Comparison of ENCODE assay signal across 8 cellular contexts in the genomic region with DNA sequence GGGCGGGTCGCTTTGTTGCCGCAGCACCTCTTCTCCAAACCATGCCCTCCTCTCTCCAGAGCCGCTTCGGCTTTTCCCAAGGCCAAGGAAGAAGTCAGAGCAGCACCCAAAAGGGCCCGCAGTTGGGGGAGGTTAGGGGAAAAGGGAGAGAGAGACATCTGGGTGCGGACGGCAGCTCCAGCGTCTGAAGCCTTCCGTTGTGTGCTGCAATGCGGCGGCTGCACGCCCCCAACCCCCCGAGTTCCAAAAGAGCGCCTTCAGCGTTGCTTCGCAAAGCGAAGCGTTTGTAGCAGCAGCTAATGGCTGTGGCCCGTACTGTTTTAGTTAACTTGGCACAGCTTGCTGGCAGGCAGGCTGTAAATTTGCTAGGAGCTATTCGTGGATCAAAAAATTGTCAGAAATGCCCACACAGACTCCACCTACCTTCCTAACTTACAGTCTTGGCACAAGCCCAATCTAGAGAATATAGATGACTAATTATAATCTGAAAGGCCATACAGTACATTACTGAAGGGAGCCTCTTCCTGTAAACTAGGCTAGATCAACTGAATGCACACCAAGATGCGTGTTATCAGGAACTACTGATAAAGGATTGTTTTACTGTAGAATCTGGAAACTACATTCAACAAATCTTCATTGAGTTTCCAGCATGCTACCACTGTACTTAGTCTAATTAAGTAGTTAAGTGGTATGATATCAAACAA. TPM values are rescaled to one million over a fixed set of nuclear protein-coding genes. Genes with fewer than 3 reads are reported as not detected.
DNase-seq lines count a peak whose midpoint lies in the region; ATAC-seq, FAIRE-seq and TF ChIP-seq lines count a peak whose summit lies in the region.

No MANE protein-coding gene starts in this region.

- peak; percentile 55 for DNase-seq in GF-D8 (lab: John Stamatoyannopoulos, UW)
- DNase-seq in NCI-H82 treated with DMSO at 0.1 percent for 48 hours (lab: John Stamatoyannopoulos, UW; ENCODE audit: unreplicated experiment): peak; percentile 61
- peak; percentile 27 for DNase-seq in activated CD8-positive, alpha-beta memory T cell treated with anti-CD3 and anti-CD28 coated beads, Interleukin-2, amount 50 U/mL, for 4 hours
- DNase-seq in endothelial cell of umbilical vein (ENCODE audit: low read depth, low spot score): peak; percentile 91
- DNase-seq in midbrain (lab: John Stamatoyannopoulos, UW): peak; percentile 63
- DNase-seq in stimulated activated CD8-positive, alpha-beta memory T cell treated with anti-CD3 and anti-CD28 coated beads, Interleukin-2, amount 100 ng/mL, for 48 hours (ENCODE audit: low read depth in 2 of 2): peak; percentile 32 to 36
- no peak for DNase-seq in frontal cortex (ENCODE audit: low spot score in 2 of 2)

- H4K20me1 ChIP-seq in endothelial cell of umbilical vein (replicated peaks; ENCODE audit: control insufficient read depth, extremely low read depth, insufficient read depth, low read length): peaks cover 5% of the 10 kb centered on the region

- H3K27ac ChIP-seq in endothelial cell of umbilical vein (ENCODE audit: insufficient read depth, low read depth, low read length): peak overlapping the region; percentile 99

- TSS peak; percentile 46 for BruUV-seq in endothelial cell of umbilical vein (replicated peaks; lab: Mats Ljungman, UMichigan)

- dilution Hi-C loops in endothelial cell of umbilical vein (cut with MboI; ENCODE audit: extremely low pct_ligation_motif_present, low sequenced_read_pairs): no loop called here

- POLR2A ChIA-PET in endothelial cell of umbilical vein (lab: Charles Lee): no interaction called here

- FAIRE-seq in endothelial cell of umbilical vein (lab: Jason Lieb, UNC) (peak; percentile 79), frontal cortex (lab: Jason Lieb, UNC) (no peak)

- no peaks in the 10 kb centered on the region for H3K36me3 ChIP-seq in endothelial cell of umbilical vein (ENCODE audit: control insufficient read depth in 2 of 2, extremely low read depth in 1 of 2, insufficient read depth in 2 of 2, low read length in 2 of 2)

- TF ChIP-seq CTCF in endothelial cell of umbilical vein (IDR thresholded peaks at IDR 0.05; ENCODE audit: extremely low read depth in 1 of 2, insufficient read depth in 1 of 2, low read depth in 1 of 2, low read length in 2 of 2): no peak

- H2AFZ ChIP-seq in endothelial cell of umbilical vein (ENCODE audit: low read depth, low read length): peak overlapping the region; percentile 70

- intact Hi-C loops in endothelial cell of umbilical vein (cut with micrococcal nuclease): loop anchor here (1.0 to 5.0 kb wide), 7 partner anchors 13 to 835 kb away; a partner anchor contains a TSS

- peak overlapping the region; percentile 85 for H3K4me2 ChIP-seq in endothelial cell of umbilical vein (ENCODE audit: insufficient read depth, low read length)

- no peaks in the 10 kb centered on the region for H3K27me3 ChIP-seq in endothelial cell of umbilical vein (ENCODE audit: control insufficient read depth in 2 of 2, insufficient read depth in 2 of 2, low read length in 2 of 2)

- H3K9me1 ChIP-seq in endothelial cell of umbilical vein (replicated peaks; ENCODE audit: control insufficient read depth, extremely low read depth, insufficient read depth, low read length): no peaks in the 10 kb centered on the region

- H3K79me2 ChIP-seq in endothelial cell of umbilical vein (ENCODE audit: control insufficient read depth, insufficient read depth, low read length): peaks cover 33% of the 10 kb centered on the region

- H3K4me1 ChIP-seq in endothelial cell of umbilical vein (ENCODE audit: control insufficient read depth, extremely low read depth, insufficient read depth, low read length): peaks cover 40% of the 10 kb centered on the region

- CTCF ChIA-PET in endothelial cell of umbilical vein (lab: Charles Lee): interaction anchor here (0.6 to 5.0 kb wide), 6 partner anchors 12 to 215 kb away, joined by 3 to 39 read pairs (median 6); no protein-coding TSS in a partner anchor

- TF ChIP-seq POLR2A in endothelial cell of umbilical vein (IDR thresholded peaks at IDR 0.05; ENCODE audit: low read depth, low read length): peak; percentile 18

- ATAC-seq in HG03045 (IDR thresholded peaks at IDR 0.05; ENCODE audit: unreplicated experiment): peak; percentile 7

- H3K9ac ChIP-seq in endothelial cell of umbilical vein (replicated peaks; ENCODE audit: extremely low read depth, insufficient read depth, low read length): peak overlapping the region; percentile 90

- H3K9me3 ChIP-seq in endothelial cell of umbilical vein (replicated peaks; ENCODE audit: control insufficient read depth, insufficient read depth, low read length): no peaks in the 10 kb centered on the region

- H3K4me3 ChIP-seq in endothelial cell of umbilical vein (replicated peaks in 1 of 3; ENCODE audit: insufficient read depth in 1 of 3, low read depth in 1 of 3, low read length in 3 of 3): peak overlapping the region in 2 of 3 experiments; percentile 68 to 90

TF ChIP-seq in endothelial cell of umbilical vein, 7 proteins besides CTCF, POLR2A, EP300 and RAD21:
- peak; percentile 44 for TF ChIP-seq JUN (IDR thresholded peaks at IDR 0.05; ENCODE audit: borderline replicate concordance, insufficient read depth, insufficient read length, low read depth)
- TF ChIP-seq, protein P1, sequence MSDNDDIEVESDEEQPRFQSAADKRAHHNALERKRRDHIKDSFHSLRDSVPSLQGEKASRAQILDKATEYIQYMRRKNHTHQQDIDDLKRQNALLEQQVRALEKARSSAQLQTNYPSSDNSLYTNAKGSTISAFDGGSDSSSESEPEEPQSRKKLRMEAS (IDR thresholded peaks at IDR 0.05; ENCODE audit: insufficient read depth, insufficient read length): no peak
- TF ChIP-seq FOS (IDR thresholded peaks at IDR 0.05; ENCODE audit: borderline replicate concordance, insufficient read depth, low read length): peak; percentile 25
- peak; percentile 62 for TF ChIP-seq GATA2 (IDR thresholded peaks at IDR 0.05; ENCODE audit: insufficient read depth, insufficient read length, low read depth, low read length)

RNA-seq across cellular contexts. Expression of a gene that starts 1.1 kb away (rescaled TPM):
- total RNA-seq in endothelial cell of umbilical vein (36.6 and 37.0 TPM in 2 replicates), frontal cortex (117 TPM)
- 19.8 and 24.8 TPM in 2 replicates for polyA plus RNA-seq in endothelial cell of umbilical vein
- polyA plus RNA-seq in endothelial cell of umbilical vein (2011; cell fraction: cytosol; rRNA removed): 21.3 and 23.0 TPM in 2 replicates
- 44.7 and 52.5 TPM in 2 replicates for polyA plus RNA-seq in endothelial cell of umbilical vein (2011; cell fraction: nucleus; rRNA removed)
- 27.1 and 32.1 TPM in 2 replicates for polyA plus RNA-seq in endothelial cell of umbilical vein (2012)
- polyA minus RNA-seq in endothelial cell of umbilical vein: 51.4 and 51.5 TPM in 2 replicates
- 16.2 TPM for polyA minus RNA-seq in endothelial cell of umbilical vein (2011; cell fraction: cytosol; rRNA and poly(A)+ RNA removed)
- 65.4 and 86.4 TPM in 2 replicates for polyA minus RNA-seq in endothelial cell of umbilical vein (2011; cell fraction: nucleus; rRNA and poly(A)+ RNA removed)

Comparison
In these comparisons a context has a peak if more than half of its experiments do, and no peak if none do; other contexts are left out.
1. DNase-seq: peak in GF-D8 (single experiment), NCI-H82 treated with DMSO at 0.1 percent for 48 hours (single experiment), activated CD8-positive, alpha-beta memory T cell treated with anti-CD3 and anti-CD28 coated beads, Interleukin-2, amount 50 U/mL, for 4 hours (single experiment), endothelial cell of umbilical vein (single experiment), midbrain (single experiment) and stimulated activated CD8-positive, alpha-beta memory T cell treated with anti-CD3 and anti-CD28 coated beads, Interleukin-2, amount 100 ng/mL, for 48 hours (2 of 2); none in frontal cortex (0 of 2).